In genomic region chr11:85718991-85719807, GRCh38 we compare ENCODE assay signal across 8 cellular contexts. TPM values are rescaled to one million over a fixed set of nuclear protein-coding genes. Genes with fewer than 3 reads are reported as not detected.
A peak's percentile ranks its signal among the peaks of the same experiment; 100 is the strongest.
DNase-seq lines count a peak whose midpoint lies in the region; ATAC-seq lines count a peak whose summit lies in the region.

No MANE protein-coding gene starts in this region.

- DNase-seq in ELR (ENCODE audit: low read depth) (peak; percentile 99), amniotic epithelial cell (ENCODE audit: low read depth) (peak; percentile 94), cardiac septum (ENCODE audit: low spot score) (peak; percentile 76), pons (ENCODE audit: low spot score) (peak; percentile 82)
- DNase-seq in activated naive CD4-positive, alpha-beta T cell (lab: John Stamatoyannopoulos, UW) = no peak
- no peak for DNase-seq in activated CD8-positive, alpha-beta memory T cell treated with anti-CD3 and anti-CD28 coated beads, Interleukin-2, amount 50 U/mL, for 4 hours

- intact Hi-C loops in cardiac septum (cut with DNase I) = no loop called here

- ATAC-seq in GM21515 (IDR thresholded peaks at IDR 0.05; ENCODE audit: unreplicated experiment) (no peak), GM19035 (IDR thresholded peaks at IDR 0.05; ENCODE audit: unreplicated experiment) (no peak)

RNA-seq across cellular contexts. Expression of gene CCDC89, which starts 33.2 kb away (rescaled TPM):
- 0.54 TPM for total RNA-seq in cardiac septum

RNA-seq across cellular contexts. Expression of gene CREBZF, which starts 54.3 kb away (rescaled TPM):
- total RNA-seq in cardiac septum = 19.4 TPM

Comparison
In these comparisons a context has a peak if more than half of its experiments do, and no peak if none do; other contexts are left out.
1. DNase-seq: peak in ELR (single experiment), amniotic epithelial cell (single experiment), cardiac septum (single experiment) and pons (single experiment); none in activated naive CD4-positive, alpha-beta T cell (0 of 4) and activated CD8-positive, alpha-beta memory T cell treated with anti-CD3 and anti-CD28 coated beads, Interleukin-2, amount 50 U/mL, for 4 hours (single experiment).